In the genomic region with DNA sequence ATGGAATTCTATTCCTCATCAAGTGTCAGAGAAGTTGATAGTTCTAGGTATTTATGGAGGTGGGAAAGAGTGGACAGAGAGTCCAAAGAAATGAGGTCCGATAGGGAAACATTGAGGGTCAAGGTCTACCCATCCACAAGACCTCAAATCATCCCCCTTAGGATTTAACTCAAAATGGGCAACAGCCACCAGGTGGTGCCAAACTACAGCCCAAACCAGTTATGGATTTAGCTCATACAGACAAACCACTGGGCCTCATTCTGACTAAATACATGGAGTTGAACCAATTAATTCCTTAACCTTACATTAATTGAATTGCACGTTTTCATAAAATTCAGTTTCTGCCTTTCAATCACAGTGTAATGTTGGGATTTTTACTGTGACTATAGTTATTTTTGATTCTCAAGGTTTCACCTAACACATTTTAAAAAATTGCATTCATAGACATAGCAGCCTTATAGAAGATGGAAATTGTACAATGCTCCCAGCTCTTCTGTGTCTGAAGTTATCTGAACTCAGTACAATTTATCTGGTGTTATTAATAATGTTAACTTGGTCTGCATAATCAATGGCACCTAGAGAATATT, we compare ENCODE assay signal across 8 cellular contexts.
A peak's percentile ranks its signal among the peaks of the same experiment; 100 is the strongest.
DNase-seq lines count a peak whose midpoint lies in the region; ATAC-seq and TF ChIP-seq lines count a peak whose summit lies in the region.

No MANE protein-coding gene starts in this region.

- H3K27me3 ChIP-seq in BE2C (no peaks in the 10 kb centered on the region), esophagus squamous epithelium (no peaks in the 10 kb centered on the region)

- WGBS in esophagus squamous epithelium, 2 donors = 7 to 20% methylated on average over 2 of the region's 2 CpGs

- no peak for TF ChIP-seq POLR2A in esophagus squamous epithelium (IDR thresholded peaks at IDR 0.05)

- H3K4me3 Mint-ChIP-seq in natural killer cell treated with Interleukin-12 subunit alpha and Interleukin-12 subunit beta and Interleukin-15 and Interleukin-18, amount 100 ng/mL, for 72 hours = no peak overlapping the region

- no peaks in the 10 kb centered on the region for H3K4me1 ChIP-seq in BE2C
- no peaks in the 10 kb centered on the region for H3K4me1 ChIP-seq in esophagus squamous epithelium

- H3K9me3 Mint-ChIP-seq in natural killer cell treated with Interleukin-12 subunit alpha and Interleukin-12 subunit beta and Interleukin-15 and Interleukin-18, amount 100 ng/mL, for 72 hours = no peaks in the 10 kb centered on the region

- TF ChIP-seq CTCF in BE2C (IDR thresholded peaks at IDR 0.05; ENCODE audit: low read depth, low read length) (peak; percentile 69), esophagus squamous epithelium (IDR thresholded peaks at IDR 0.05) (peak in 5 of 6 experiments; percentile 34 to 63 (median 45))

- intact Hi-C loops in esophagus squamous epithelium (cut with DNase I) = no loop called here

- H3K9me3 ChIP-seq in BE2C (no peaks in the 10 kb centered on the region), esophagus squamous epithelium (no peaks in the 10 kb centered on the region)

- no peaks in the 10 kb centered on the region for H3K27me3 Mint-ChIP-seq in natural killer cell treated with Interleukin-12 subunit alpha and Interleukin-12 subunit beta and Interleukin-15 and Interleukin-18, amount 100 ng/mL, for 72 hours

- no peaks in the 10 kb centered on the region for H3K36me3 ChIP-seq in BE2C
- no peaks in the 10 kb centered on the region for H3K36me3 ChIP-seq in esophagus squamous epithelium

- no peak overlapping the region for H3K4me3 ChIP-seq in BE2C (ENCODE audit: low read depth, low read length)
- H3K4me3 ChIP-seq in esophagus squamous epithelium = no peak overlapping the region

- H3K4me1 Mint-ChIP-seq in natural killer cell treated with Interleukin-12 subunit alpha and Interleukin-12 subunit beta and Interleukin-15 and Interleukin-18, amount 100 ng/mL, for 72 hours (ENCODE audit: low read depth in 2 of 2) = no peaks in the 10 kb centered on the region

- H3K36me3 Mint-ChIP-seq in natural killer cell treated with Interleukin-12 subunit alpha and Interleukin-12 subunit beta and Interleukin-15 and Interleukin-18, amount 100 ng/mL, for 72 hours = no peaks in the 10 kb centered on the region

- no peak overlapping the region for H3K27ac Mint-ChIP-seq in natural killer cell treated with Interleukin-12 subunit alpha and Interleukin-12 subunit beta and Interleukin-15 and Interleukin-18, amount 100 ng/mL, for 72 hours

- H3K27ac ChIP-seq in esophagus squamous epithelium = no peak overlapping the region

- ATAC-seq in GM18517 (IDR thresholded peaks at IDR 0.05; ENCODE audit: unreplicated experiment) = peak; percentile 64
- peak; percentile 81 for ATAC-seq in HG03103 (IDR thresholded peaks at IDR 0.05; ENCODE audit: low read depth, unreplicated experiment)
- ATAC-seq in natural killer cell treated with Interleukin-12 subunit alpha and Interleukin-12 subunit beta and Interleukin-15 and Interleukin-18, amount 100 ng/mL, for 72 hours = no peak

- peak; percentile 50 for DNase-seq in BE2C
- DNase-seq in NCI-H345 (lab: John Stamatoyannopoulos, UW) = peak; percentile 71
- DNase-seq in activated CD4-positive, alpha-beta T cell treated with anti-CD3 and anti-CD28 coated beads, Interleukin-2, amount 50 U/mL, for 48 hours = peak; percentile 52 to 66
- DNase-seq in esophagus squamous epithelium (lab: John Stamatoyannopoulos, UW) = no peak
- DNase-seq in pons (ENCODE audit: low spot score) = peak; percentile 63
- DNase-seq in natural killer cell treated with Interleukin-12 subunit alpha and Interleukin-12 subunit beta and Interleukin-15 and Interleukin-18, amount 100 ng/mL, for 72 hours (ENCODE audit: low spot score) = no peak

Comparison
In these comparisons a context has a peak if more than half of its experiments do, and no peak if none do; other contexts are left out.
1. DNase-seq: peak in BE2C (single experiment), NCI-H345 (single experiment), activated CD4-positive, alpha-beta T cell treated with anti-CD3 and anti-CD28 coated beads, Interleukin-2, amount 50 U/mL, for 48 hours (2 of 2) and pons (single experiment); none in esophagus squamous epithelium (single experiment) and natural killer cell treated with Interleukin-12 subunit alpha and Interleukin-12 subunit beta and Interleukin-15 and Interleukin-18, amount 100 ng/mL, for 72 hours (single experiment).
2. ATAC-seq: peak in GM18517 (single experiment) and HG03103 (single experiment); none in natural killer cell treated with Interleukin-12 subunit alpha and Interleukin-12 subunit beta and Interleukin-15 and Interleukin-18, amount 100 ng/mL, for 72 hours (0 of 2).